Comparison of ENCODE assay signal across 20 cellular contexts in genomic region chr5:10731910-10732309, GRCh38. TPM values are rescaled to one million over a fixed set of nuclear protein-coding genes. Genes with fewer than 3 reads are reported as not detected.
DNase-seq lines count a peak whose midpoint lies in the region; ATAC-seq and TF ChIP-seq lines count a peak whose summit lies in the region.
"Had no signal": no experiment of that assay in that cellular context is flagged by ENCODE, and none has a peak within 500 bp of the region (broad histone marks: within the 10 kb centered on the region; RNA-seq: fewer than 3 reads in every experiment).

No MANE protein-coding gene starts in this region.

- H4K20me1 ChIP-seq in neural progenitor cell (ENCODE audit: low read depth) (no peaks in the 10 kb centered on the region), smooth muscle cell (ENCODE audit: low read depth) (peaks cover 90% of the 10 kb centered on the region)

- H2AFZ ChIP-seq in neural progenitor cell (replicated peaks) = no peak overlapping the region
- H2AFZ ChIP-seq in smooth muscle cell (ENCODE audit: low read depth) = no peak overlapping the region
- H2AFZ ChIP-seq: GM23248 had no signal

- no peaks in the 10 kb centered on the region for H3K9me3 Mint-ChIP-seq in neural progenitor cell
- H3K9me3 Mint-ChIP-seq: CD8-positive, alpha-beta T cell had no signal

- H3K27me3 Mint-ChIP-seq in neural progenitor cell (ENCODE audit: insufficient read depth, low read depth) = peaks cover 2% of the 10 kb centered on the region

- no peak overlapping the region for H3K27ac Mint-ChIP-seq in neural progenitor cell
- H3K27ac Mint-ChIP-seq: CD8-positive, alpha-beta T cell had no signal

- peak overlapping the region in 3 of 4 donors; percentile 36 to 71 (median 39) for H3K27ac ChIP-seq in body of pancreas
- H3K27ac ChIP-seq in neural progenitor cell = no peak overlapping the region
- no peak overlapping the region for H3K27ac ChIP-seq in smooth muscle cell (ENCODE audit: low read depth)
- H3K27ac ChIP-seq: A549, GM23248 had no signal

- TF ChIP-seq POLR2A in body of pancreas (IDR thresholded peaks at IDR 0.05) = no peak

- H3K9ac ChIP-seq in neural progenitor cell (no peak overlapping the region), smooth muscle cell (ENCODE audit: low read depth) (no peak overlapping the region)
- H3K9ac ChIP-seq: GM23248 had no signal

- H3K9me3 ChIP-seq in body of pancreas (no peaks in the 10 kb centered on the region), neural progenitor cell (ENCODE audit: low read depth) (no peaks in the 10 kb centered on the region), smooth muscle cell (replicated peaks; ENCODE audit: low read depth) (no peaks in the 10 kb centered on the region)
- H3K9me3 ChIP-seq: A549 had no signal

- DNase-seq in CD1c-positive myeloid dendritic cell (ENCODE audit: extremely low spot score) = peak; percentile 65
- DNase-seq in NOMO-1 treated with DMSO at 0.1 percent for 48 hours (lab: John Stamatoyannopoulos, UW; ENCODE audit: unreplicated experiment) = peak; percentile 93
- DNase-seq in body of pancreas = no peak
- DNase-seq in neural progenitor cell (ENCODE audit: low spot score) = no peak
- DNase-seq in smooth muscle cell (lab: John Stamatoyannopoulos, UW; ENCODE audit: unreplicated experiment) = no peak
- DNase-seq in DMS 273 treated with DMSO at 0.1 percent for 48 hours (lab: John Stamatoyannopoulos, UW) = no peak
- DNase-seq: Calu3; CD8-positive, alpha-beta T cell; DMS53; GM23248; HCEC 1CT; KBM-7; NCI-H1417; NCI-H187; NCI-H2107; NCI-H2227 treated with DMSO at 0.1 percent for 48 hours; NCI-H524 had no signal

- ATAC-seq in body of pancreas (no peak), HG02885 (IDR thresholded peaks at IDR 0.05; ENCODE audit: poor library complexity, unreplicated experiment) (no peak)
- ATAC-seq: A549; CD8-positive, alpha-beta T cell; Right ventricle myocardium inferior had no signal

- peaks cover 8% of the 10 kb centered on the region for H3F3A ChIP-seq in neural progenitor cell (ENCODE audit: low read depth)
- H3F3A ChIP-seq in smooth muscle cell (ENCODE audit: low read depth) = no peaks in the 10 kb centered on the region

- H3K27me3 ChIP-seq in body of pancreas = no peaks in the 10 kb centered on the region
- no peaks in the 10 kb centered on the region for H3K27me3 ChIP-seq in neural progenitor cell
- no peaks in the 10 kb centered on the region for H3K27me3 ChIP-seq in smooth muscle cell (ENCODE audit: low read depth)

- H3K4me1 ChIP-seq in body of pancreas (peaks cover 76% of the 10 kb centered on the region), neural progenitor cell (no peaks in the 10 kb centered on the region), smooth muscle cell (ENCODE audit: low read depth) (no peaks in the 10 kb centered on the region)
- H3K4me1 ChIP-seq: A549 had no signal

- H3K4me1 Mint-ChIP-seq in neural progenitor cell = no peaks in the 10 kb centered on the region

- H3K36me3 Mint-ChIP-seq in neural progenitor cell = peaks cover 28% of the 10 kb centered on the region

- H3K36me3 ChIP-seq in body of pancreas (replicated peaks in 1 of 2; ENCODE audit: insufficient read depth in 1 of 2, low read depth in 2 of 2) (peaks cover 0 to 7% of the 10 kb centered on the region in 2 donors), neural progenitor cell (no peaks in the 10 kb centered on the region), smooth muscle cell (ENCODE audit: low read depth) (peaks cover 8% of the 10 kb centered on the region)

- H3K79me2 ChIP-seq in neural progenitor cell (ENCODE audit: low read depth) = no peaks in the 10 kb centered on the region
- H3K79me2 ChIP-seq in smooth muscle cell (ENCODE audit: low read depth) = peaks cover 15% of the 10 kb centered on the region

- intact Hi-C loops in body of pancreas (cut with DNase I) = no loop called here

- TF ChIP-seq CTCF in body of pancreas (IDR thresholded peaks at IDR 0.05) (no peak), neural progenitor cell (IDR thresholded peaks at IDR 0.05) (no peak), smooth muscle cell (IDR thresholded peaks at IDR 0.05; ENCODE audit: borderline replicate concordance, insufficient read depth, poor library complexity, severe bottlenecking) (no peak)

- H3K4me3 ChIP-seq in body of pancreas (no peak overlapping the region), neural progenitor cell (no peak overlapping the region), smooth muscle cell (no peak overlapping the region)
- H3K4me3 ChIP-seq: A549, GM23248 had no signal

- 92 to 94% methylated on average over 1 of the region's 1 CpG for WGBS in body of pancreas, 2 donors
- WGBS in smooth muscle cell (ENCODE audit: low lambda C conversion rate) = 100% methylated on average over 1 of the region's 1 CpG

- H3K4me2 ChIP-seq in neural progenitor cell = no peak overlapping the region
- no peak overlapping the region for H3K4me2 ChIP-seq in smooth muscle cell
- H3K4me2 ChIP-seq: A549 had no signal

- peak overlapping the region; percentile 10 for H3K4me3 Mint-ChIP-seq in neural progenitor cell
- H3K4me3 Mint-ChIP-seq: CD8-positive, alpha-beta T cell had no signal

RNA-seq across cellular contexts. Expression of gene DAP, which starts 29.1 kb away (rescaled TPM):
- total RNA-seq in body of pancreas = 100 to 1,000 TPM in 1 of 2 donors, 10 to 100 TPM in 1; 93.6 to 112 TPM
- total RNA-seq in neural progenitor cell (ENCODE audit: low replicate concordance) = 12.2 and 21.8 TPM in 2 replicates
- total RNA-seq in smooth muscle cell = 52.3 and 63.7 TPM in 2 replicates
- polyA plus RNA-seq in smooth muscle cell = 160 and 190 TPM in 2 replicates

Comparison
In these comparisons a context has a peak if more than half of its experiments do, and no peak if none do; other contexts are left out.
1. DNase-seq: peak in CD1c-positive myeloid dendritic cell (single experiment) and NOMO-1 treated with DMSO at 0.1 percent for 48 hours (single experiment); none in body of pancreas (0 of 4), neural progenitor cell (single experiment), smooth muscle cell (single experiment) and DMS 273 treated with DMSO at 0.1 percent for 48 hours (single experiment).
2. H3K27ac ChIP-seq: peak in body of pancreas (3 of 4); none in neural progenitor cell (single experiment) and smooth muscle cell (single experiment).